1 cellular context compared by ENCODE assay signal in genomic region chr11:577611-577894, GRCh38.
TF ChIP-seq lines count a peak whose summit lies in the region.

No MANE protein-coding gene starts in this region.

TF ChIP-seq in endothelial cell of umbilical vein, 7 proteins besides CTCF, POLR2A, EP300 and RAD21:
- no peak for TF ChIP-seq MYC (IDR thresholded peaks at IDR 0.05; ENCODE audit: low read depth, low read length)
- no peak for TF ChIP-seq POLR2AphosphoS5 (IDR thresholded peaks at IDR 0.05; ENCODE audit: insufficient read depth, low read depth, low read length)
TF ChIP-seq in endothelial cell of umbilical vein: peak in this region for 0.
